In genomic region chr20:51692806-51693400, GRCh38 we compare ENCODE assay signal across 21 cellular contexts.
DNase-seq lines count a peak whose midpoint lies in the region; ATAC-seq and TF ChIP-seq lines count a peak whose summit lies in the region.
"Had no signal": no experiment of that assay in that cellular context is flagged by ENCODE, and none has a peak within 500 bp of the region (broad histone marks: within the 10 kb centered on the region; RNA-seq: fewer than 3 reads in every experiment).

No MANE protein-coding gene starts in this region.

- H3K27ac ChIP-seq in HEK293 (ENCODE audit: extremely low read depth, low read depth, low read length) = no peak overlapping the region
- H3K27ac ChIP-seq in thyroid gland = peak overlapping the region in 2 of 3 donors; percentile 42 to 45
- H3K27ac ChIP-seq in spleen = no peak overlapping the region
- no peak overlapping the region for H3K27ac ChIP-seq in osteoblast (ENCODE audit: low read depth, low read length)
- H3K27ac ChIP-seq: KMS-11, PC-9 had no signal

- no peaks in the 10 kb centered on the region for H3K27me3 Mint-ChIP-seq in central memory CD8-positive, alpha-beta T cell
- no peaks in the 10 kb centered on the region for H3K27me3 Mint-ChIP-seq in nephron (ENCODE audit: low read depth)
- H3K27me3 Mint-ChIP-seq in activated CD8-positive, alpha-beta memory T cell treated with anti-CD3 and anti-CD28 coated beads, Interleukin-2, amount 10 ng/mL, durations not matched to agents 7 days and 5 days = peaks cover 37% of the 10 kb centered on the region

- 53 to 58% methylated on average over 13 of the region's 13 CpGs for WGBS in thyroid gland, 2 donors
- WGBS in spleen, 5 donors = 90 to 95% (median 91%) methylated on average over 13 of the region's 13 CpGs

- no peaks in the 10 kb centered on the region for H3K9me3 Mint-ChIP-seq in central memory CD8-positive, alpha-beta T cell
- H3K9me3 Mint-ChIP-seq in nephron = no peaks in the 10 kb centered on the region
- H3K9me3 Mint-ChIP-seq in activated CD8-positive, alpha-beta memory T cell treated with anti-CD3 and anti-CD28 coated beads, Interleukin-2, amount 10 ng/mL, durations not matched to agents 7 days and 5 days (ENCODE audit: low read depth) = no peaks in the 10 kb centered on the region
- H3K9me3 Mint-ChIP-seq: CD8-positive, alpha-beta memory T cell had no signal

- H3K9me3 ChIP-seq in HEK293 (ENCODE audit: control insufficient read depth, insufficient read depth, low read depth, low read length) (no peaks in the 10 kb centered on the region), thyroid gland (no peaks in the 10 kb centered on the region), spleen (no peaks in the 10 kb centered on the region), osteoblast (ENCODE audit: low read depth, low read length) (no peaks in the 10 kb centered on the region)

- no peak overlapping the region for H3K4me3 Mint-ChIP-seq in central memory CD8-positive, alpha-beta T cell
- no peak overlapping the region for H3K4me3 Mint-ChIP-seq in nephron
- no peak overlapping the region for H3K4me3 Mint-ChIP-seq in activated CD8-positive, alpha-beta memory T cell treated with anti-CD3 and anti-CD28 coated beads, Interleukin-2, amount 10 ng/mL, durations not matched to agents 7 days and 5 days
- H3K4me3 Mint-ChIP-seq: CD14-positive monocyte, IgD-negative memory B cell had no signal

- TF ChIP-seq CTCF in HEK293 (tag by site-specific recombination; IDR thresholded peaks at IDR 0.05) (no peak), nephron (IDR thresholded peaks at IDR 0.05; ENCODE audit: unreplicated experiment in 3 of 3) (no peak), thyroid gland (IDR thresholded peaks at IDR 0.05) (no peak), spleen (IDR thresholded peaks at IDR 0.05 in 8 of 11, conservative IDR thresholded peaks at IDR 0.05 in 3 of 11) (no peak), osteoblast (IDR thresholded peaks at IDR 0.05; ENCODE audit: extremely low read depth, low read depth, low read length) (no peak)

- H3K36me3 Mint-ChIP-seq in central memory CD8-positive, alpha-beta T cell (ENCODE audit: insufficient read depth) = peaks cover 5% of the 10 kb centered on the region
- H3K36me3 Mint-ChIP-seq in nephron (ENCODE audit: low read depth) = peaks cover 44% of the 10 kb centered on the region
- no peaks in the 10 kb centered on the region for H3K36me3 Mint-ChIP-seq in activated CD8-positive, alpha-beta memory T cell treated with anti-CD3 and anti-CD28 coated beads, Interleukin-2, amount 10 ng/mL, durations not matched to agents 7 days and 5 days
- H3K36me3 Mint-ChIP-seq: CD14-positive monocyte had no signal

- H3K4me1 ChIP-seq in HEK293 (ENCODE audit: control insufficient read depth, insufficient read depth, low read length) (peaks cover 18% of the 10 kb centered on the region), thyroid gland (peaks cover 31 to 33% of the 10 kb centered on the region in 2 donors), spleen (peaks cover 0 to 21% (median 1%) of the 10 kb centered on the region in 6 donors), osteoblast (ENCODE audit: insufficient read depth, low read length) (peaks cover 24% of the 10 kb centered on the region)

- POLR2A ChIA-PET in HEK293 (lab: Yijun Ruan, JAX) = interaction anchor here (0.6 kb wide), 1 partner anchor 89 kb away, joined by 3 read pairs; no protein-coding TSS in a partner anchor

- H3K4me2 ChIP-seq in osteoblast (ENCODE audit: insufficient read depth, low read length) = no peak overlapping the region
- H3K4me2 ChIP-seq: KMS-11, PC-9 had no signal

- CTCF ChIA-PET in HEK293 (lab: Yijun Ruan, JAX) = no interaction called here
- CTCF ChIA-PET in activated CD8-positive, alpha-beta memory T cell treated with anti-CD3 and anti-CD28 coated beads, Interleukin-2, amount 10 ng/mL, durations not matched to agents 7 days and 5 days (lab: Charles Lee) = no interaction called here

- peak overlapping the region; percentile 12 for H3K27ac Mint-ChIP-seq in central memory CD8-positive, alpha-beta T cell (ENCODE audit: low read depth)
- peak overlapping the region in 2 of 3 experiments; percentile 36 to 39 for H3K27ac Mint-ChIP-seq in nephron
- H3K27ac Mint-ChIP-seq in activated CD8-positive, alpha-beta memory T cell treated with anti-CD3 and anti-CD28 coated beads, Interleukin-2, amount 10 ng/mL, durations not matched to agents 7 days and 5 days = no peak overlapping the region
- H3K27ac Mint-ChIP-seq: CD8-positive, alpha-beta memory T cell; IgD-negative memory B cell had no signal

- H3K36me3 ChIP-seq in HEK293 (ENCODE audit: control insufficient read depth in 2 of 2, insufficient read depth in 1 of 2, low read length in 2 of 2) = peaks cover 0 to 24% of the 10 kb centered on the region in 2 experiments; a peak in 2 of 3 replicates
- H3K36me3 ChIP-seq in thyroid gland = peaks cover 4 to 9% of the 10 kb centered on the region in 2 donors
- peaks cover 0 to 38% (median 0%) of the 10 kb centered on the region in 6 donors for H3K36me3 ChIP-seq in spleen
- peaks cover 12% of the 10 kb centered on the region for H3K36me3 ChIP-seq in osteoblast (ENCODE audit: insufficient read depth, low read length)

- no peaks in the 10 kb centered on the region for H3K79me2 ChIP-seq in osteoblast (ENCODE audit: insufficient read depth, low read length)

- H4K20me1 ChIP-seq in osteoblast (ENCODE audit: insufficient read depth, low read length) = no peaks in the 10 kb centered on the region

- no peak overlapping the region for H2AFZ ChIP-seq in osteoblast (ENCODE audit: low read length)
- H2AFZ ChIP-seq: PC-9 had no signal

- H3K4me3 ChIP-seq in HEK293 (ENCODE audit: low read depth, low read length) = no peak overlapping the region
- H3K4me3 ChIP-seq in thyroid gland (replicated peaks in 1 of 3) = no peak overlapping the region
- no peak overlapping the region for H3K4me3 ChIP-seq in spleen
- no peak overlapping the region for H3K4me3 ChIP-seq in osteoblast (ENCODE audit: insufficient read depth, low read length)
- H3K4me3 ChIP-seq: PC-9 had no signal

- H3K27me3 ChIP-seq in thyroid gland = no peaks in the 10 kb centered on the region
- peaks cover 0 to 11% (median 0%) of the 10 kb centered on the region in 7 donors for H3K27me3 ChIP-seq in spleen (replicated peaks in 1 of 7)
- H3K27me3 ChIP-seq in osteoblast (ENCODE audit: insufficient read depth, low read length) = no peaks in the 10 kb centered on the region

- peaks cover 11% of the 10 kb centered on the region for H3K4me1 Mint-ChIP-seq in central memory CD8-positive, alpha-beta T cell
- peaks cover 36% of the 10 kb centered on the region for H3K4me1 Mint-ChIP-seq in nephron
- H3K4me1 Mint-ChIP-seq in activated CD8-positive, alpha-beta memory T cell treated with anti-CD3 and anti-CD28 coated beads, Interleukin-2, amount 10 ng/mL, durations not matched to agents 7 days and 5 days = peaks cover 8% of the 10 kb centered on the region

- ATAC-seq in central memory CD8-positive, alpha-beta T cell (replicated peaks; ENCODE audit: extremely low read depth, poor library complexity, severe bottlenecking) = no peak
- no peak for ATAC-seq in activated CD8-positive, alpha-beta memory T cell treated with anti-CD3 and anti-CD28 coated beads, Interleukin-2, amount 10 ng/mL, durations not matched to agents 7 days and 5 days

- TF ChIP-seq POLR2A in thyroid gland (IDR thresholded peaks at IDR 0.05) = no peak
- TF ChIP-seq POLR2A in spleen (IDR thresholded peaks at IDR 0.05) = no peak

- DNase-seq in central memory CD8-positive, alpha-beta T cell (ENCODE audit: low spot score in 2 of 2) = no peak
- DNase-seq in thyroid gland (peak; percentile 84 to 85), spleen (no peak), osteoblast (ENCODE audit: insufficient read length, low spot score, missing footprints) (no peak), midbrain (lab: John Stamatoyannopoulos, UW) (no peak)
- no peak for DNase-seq in activated CD8-positive, alpha-beta memory T cell treated with anti-CD3 and anti-CD28 coated beads, Interleukin-2, amount 10 ng/mL, durations not matched to agents 7 days and 5 days
- DNase-seq: CD8-positive, alpha-beta memory T cell; DMS79 treated with DMSO at 0.1 percent for 48 hours; NCI-H1048; NCI-H1417; NCI-H1694; NCI-H2029 treated with DMSO at 0.1 percent for 48 hours; NCI-H446 treated with DMSO at 0.1 percent for 48 hours; NCI-H526 treated with DMSO at 0.1 percent for 48 hours; PC-9; SHP77 had no signal

- intact Hi-C loops in thyroid gland (cut with DNase I) (no loop called here), spleen (cut with DNase I; ENCODE audit: low total_unique reads) (no loop called here)

TF ChIP-seq in HEK293, 187 proteins besides CTCF, POLR2A, EP300 and RAD21:
- TF ChIP-seq ZBTB1 (tag by site-specific recombination; IDR thresholded peaks at IDR 0.05) (no peak), ZIC2 (tag by site-specific recombination; IDR thresholded peaks at IDR 0.05) (peak; percentile 27; the same call in 1 of the 2 replicates)

Comparison
In these comparisons a context has a peak if more than half of its experiments do, and no peak if none do; other contexts are left out.
1. H3K27ac ChIP-seq: peak in thyroid gland (2 of 3); none in HEK293 (single experiment), spleen (0 of 8) and osteoblast (single experiment).
2. DNase-seq: peak in thyroid gland (2 of 2); none in central memory CD8-positive, alpha-beta T cell (0 of 2), spleen (single experiment), osteoblast (single experiment), activated CD8-positive, alpha-beta memory T cell treated with anti-CD3 and anti-CD28 coated beads, Interleukin-2, amount 10 ng/mL, durations not matched to agents 7 days and 5 days (single experiment) and midbrain (single experiment).